ENCODE assay signal across 15 cellular contexts in the genomic region with DNA sequence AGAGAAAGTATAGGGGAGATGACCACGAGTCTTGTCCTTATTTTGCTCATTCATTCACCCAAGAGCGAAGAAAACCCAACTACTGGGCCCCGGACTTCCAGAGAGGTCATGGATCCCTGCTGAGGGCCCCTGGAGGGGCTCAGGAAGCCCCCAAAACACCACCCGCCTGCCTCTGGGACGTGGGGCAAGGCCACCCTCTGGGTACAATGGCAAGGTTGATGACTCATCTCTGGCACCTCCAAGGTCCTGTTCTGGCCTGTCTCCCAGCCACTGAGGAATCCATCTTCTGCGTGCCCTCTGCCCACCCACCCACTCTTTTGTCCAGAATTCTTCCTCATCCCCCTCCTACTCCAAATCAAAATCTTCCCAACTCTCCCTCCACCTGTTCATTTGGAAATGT.
"Had no signal": no experiment of that assay in that cellular context is flagged by ENCODE, and none has a peak within 500 bp of the region (broad histone marks: within the 10 kb centered on the region; RNA-seq: fewer than 3 reads in every experiment).

No MANE protein-coding gene starts in this region.

- H3K9me3 Mint-ChIP-seq: endodermal cell, neural crest cell, T-cell had no signal

- DNase-seq: activated CD4-positive, CD25-positive, alpha-beta regulatory T cell treated with anti-CD3 and anti-CD28 coated beads, Interleukin-2, amount 50 U/mL, for 72 hours; activated effector memory CD4-positive, alpha-beta T cell treated with Interleukin-2 at 50 U/mL for 16 hours; endodermal cell; erythroblast; left colon; midbrain; spleen; T-cell; T-helper 9 cell; tibial artery had no signal

- ATAC-seq: left colon, T-cell had no signal

- H3K27ac Mint-ChIP-seq: endodermal cell, T-cell had no signal

- H3K4me1 ChIP-seq: vagina had no signal

- H3K36me3 ChIP-seq: cardiac muscle cell had no signal

- H3K27me3 ChIP-seq: ascending aorta, cardiac muscle cell, spleen, tibial artery, vagina had no signal

- H3K27me3 Mint-ChIP-seq: T-cell had no signal

- H3K4me3 Mint-ChIP-seq: endodermal cell, neural crest cell had no signal

- H3K27ac ChIP-seq: ascending aorta, cardiac muscle cell, tibial artery, vagina had no signal

- H3K4me3 ChIP-seq: ascending aorta, cardiac muscle cell, lung, spleen, tibial artery, vagina had no signal

- H3K9me3 ChIP-seq: ascending aorta, spleen, tibial artery, vagina had no signal
